Comparison of ENCODE assay signal across 17 cellular contexts in genomic region chr2:10457846-10458563, GRCh38. TPM values are rescaled to one million over a fixed set of nuclear protein-coding genes. Genes with fewer than 3 reads are reported as not detected.
DNase-seq lines count a peak whose midpoint lies in the region; TF ChIP-seq lines count a peak whose summit lies in the region.
"Had no signal": no experiment of that assay in that cellular context is flagged by ENCODE, and none has a peak within 500 bp of the region (broad histone marks: within the 10 kb centered on the region; RNA-seq: fewer than 3 reads in every experiment).

No MANE protein-coding gene starts in this region.

- no peaks in the 10 kb centered on the region for H3K9me3 Mint-ChIP-seq in activated CD4-positive, alpha-beta memory T cell treated with anti-CD3 and anti-CD28 coated beads, Interleukin-2, amount 10 ng/mL, durations not matched to agents 7 days and 5 days
- H3K9me3 Mint-ChIP-seq in mesothelial cell of epicardium = no peaks in the 10 kb centered on the region
- H3K9me3 Mint-ChIP-seq: effector memory CD8-positive, alpha-beta T cell; T-helper 1 cell treated with Interleukin-12 subunit alpha and Interleukin-12 subunit beta and Interleukin-4 antibody, amounts not matched to agents 30 μg/mL and 1 μg/mL, for 36 hours had no signal

- peak overlapping the region; percentile 32 for H3K4me2 ChIP-seq in skeletal muscle satellite cell (ENCODE audit: low read length)
- H3K4me2 ChIP-seq: smooth muscle cell had no signal

- H3K4me3 ChIP-seq in adipocyte (ENCODE audit: low read length) (no peak overlapping the region), fibroblast of the aortic adventitia (ENCODE audit: low read depth, low read length) (no peak overlapping the region), skeletal muscle satellite cell (ENCODE audit: low read length) (no peak overlapping the region)
- H3K4me3 ChIP-seq: heart left ventricle, smooth muscle cell had no signal

- peaks cover 4% of the 10 kb centered on the region for H3K27me3 ChIP-seq in adipocyte (replicated peaks; ENCODE audit: control insufficient read depth, insufficient read depth, low read length)
- peaks cover 6% of the 10 kb centered on the region for H3K27me3 ChIP-seq in skeletal muscle satellite cell (ENCODE audit: control insufficient read depth, insufficient read depth, low read length)
- H3K27me3 ChIP-seq: heart left ventricle had no signal

- POLR2A ChIA-PET in activated CD4-positive, alpha-beta memory T cell treated with anti-CD3 and anti-CD28 coated beads, Interleukin-2, amount 10 ng/mL, durations not matched to agents 7 days and 5 days (lab: Charles Lee) = interaction anchor here (2.0 kb wide), 1 partner anchor 10 kb away, joined by 5 read pairs; the partner anchor contains the start of gene ODC1

- H3K36me3 ChIP-seq in adipocyte (ENCODE audit: control insufficient read depth, insufficient read depth, low read length, severe bottlenecking) (no peaks in the 10 kb centered on the region), skeletal muscle satellite cell (ENCODE audit: insufficient read depth, low read length) (no peaks in the 10 kb centered on the region)
- H3K36me3 ChIP-seq: heart left ventricle had no signal

- CTCF ChIA-PET in activated CD4-positive, alpha-beta memory T cell treated with anti-CD3 and anti-CD28 coated beads, Interleukin-2, amount 10 ng/mL, durations not matched to agents 7 days and 5 days (lab: Charles Lee) = interaction anchor here (2.4 kb wide), 1 partner anchor 8 kb away, joined by 5 read pairs; no protein-coding TSS in a partner anchor

- DNase-seq in DMS 273 (lab: John Stamatoyannopoulos, UW; ENCODE audit: unreplicated experiment) (peak; percentile 77), DMS 273 treated with DMSO at 0.1 percent for 48 hours (lab: John Stamatoyannopoulos, UW) (no peak), adipocyte (ENCODE audit: low read depth) (peak; percentile 47), fibroblast of the aortic adventitia (ENCODE audit: low read depth) (peak; percentile 78), activated gamma-delta T cell (lab: John Stamatoyannopoulos, UW) (no peak), mesothelial cell of epicardium (ENCODE audit: low spot score in 2 of 2, unreplicated experiment in 2 of 2) (no peak)
- no peak for DNase-seq in activated CD4-positive, alpha-beta memory T cell treated with anti-CD3 and anti-CD28 coated beads, Interleukin-2, amount 10 ng/mL, durations not matched to agents 7 days and 5 days
- DNase-seq: activated CD4-positive, alpha-beta T cell treated with anti-CD3 and anti-CD28 coated beads for 1 hour; amniotic stem cell; Calu3; effector memory CD8-positive, alpha-beta T cell; heart left ventricle; NCI-H1092; NCI-H345 had no signal

- H3K27me3 Mint-ChIP-seq in activated CD4-positive, alpha-beta memory T cell treated with anti-CD3 and anti-CD28 coated beads, Interleukin-2, amount 10 ng/mL, durations not matched to agents 7 days and 5 days = peaks cover 35% of the 10 kb centered on the region
- H3K27me3 Mint-ChIP-seq in mesothelial cell of epicardium (ENCODE audit: low read depth) = peaks cover 1% of the 10 kb centered on the region

- TF ChIP-seq CTCF in fibroblast of the aortic adventitia (IDR thresholded peaks at IDR 0.05; ENCODE audit: insufficient read depth, low read length) (no peak), mesothelial cell of epicardium (IDR thresholded peaks at IDR 0.05; ENCODE audit: unreplicated experiment) (no peak)

- no peaks in the 10 kb centered on the region for H3K36me3 Mint-ChIP-seq in activated CD4-positive, alpha-beta memory T cell treated with anti-CD3 and anti-CD28 coated beads, Interleukin-2, amount 10 ng/mL, durations not matched to agents 7 days and 5 days (ENCODE audit: low read depth)
- no peaks in the 10 kb centered on the region for H3K36me3 Mint-ChIP-seq in mesothelial cell of epicardium

- no peak overlapping the region for H3K4me3 Mint-ChIP-seq in activated CD4-positive, alpha-beta memory T cell treated with anti-CD3 and anti-CD28 coated beads, Interleukin-2, amount 10 ng/mL, durations not matched to agents 7 days and 5 days
- H3K4me3 Mint-ChIP-seq in mesothelial cell of epicardium = no peak overlapping the region
- H3K4me3 Mint-ChIP-seq: effector memory CD8-positive, alpha-beta T cell; T-helper 1 cell treated with Interleukin-12 subunit alpha and Interleukin-12 subunit beta and Interleukin-4 antibody, amounts not matched to agents 30 μg/mL and 1 μg/mL, for 36 hours had no signal

- peaks cover 5% of the 10 kb centered on the region for H3K4me1 Mint-ChIP-seq in activated CD4-positive, alpha-beta memory T cell treated with anti-CD3 and anti-CD28 coated beads, Interleukin-2, amount 10 ng/mL, durations not matched to agents 7 days and 5 days
- H3K4me1 Mint-ChIP-seq in mesothelial cell of epicardium = peaks cover 21% of the 10 kb centered on the region

- H3K4me1 ChIP-seq in adipocyte (ENCODE audit: control insufficient read depth, insufficient read depth, low read length) = peaks cover 12% of the 10 kb centered on the region
- peaks cover 20% of the 10 kb centered on the region for H3K4me1 ChIP-seq in skeletal muscle satellite cell (ENCODE audit: control insufficient read depth, insufficient read depth, low read length)

- H3K9ac ChIP-seq in adipocyte (ENCODE audit: low read length) = no peak overlapping the region
- H3K9ac ChIP-seq in skeletal muscle satellite cell (ENCODE audit: low read depth, low read length) = no peak overlapping the region

- no peaks in the 10 kb centered on the region for H3K9me3 ChIP-seq in adipocyte (ENCODE audit: control insufficient read depth, low read length)
- no peaks in the 10 kb centered on the region for H3K9me3 ChIP-seq in skeletal muscle satellite cell (replicated peaks; ENCODE audit: low read length)
- H3K9me3 ChIP-seq: heart left ventricle had no signal

- no peak overlapping the region for H3K27ac Mint-ChIP-seq in activated CD4-positive, alpha-beta memory T cell treated with anti-CD3 and anti-CD28 coated beads, Interleukin-2, amount 10 ng/mL, durations not matched to agents 7 days and 5 days
- no peak overlapping the region for H3K27ac Mint-ChIP-seq in mesothelial cell of epicardium
- H3K27ac Mint-ChIP-seq: T-helper 1 cell treated with Interleukin-12 subunit alpha and Interleukin-12 subunit beta and Interleukin-4 antibody, amounts not matched to agents 30 μg/mL and 1 μg/mL, for 36 hours had no signal

RNA-seq across cellular contexts. Expression of gene ODC1, which starts 9.9 kb away (rescaled TPM):
- total RNA-seq in fibroblast of the aortic adventitia (ENCODE audit: low replicate concordance) (41.4 and 129 TPM in 2 replicates), mesothelial cell of epicardium (138 to 148 TPM (median 148 TPM) in 3 replicates)
- total RNA-seq in skeletal muscle satellite cell (2012; rRNA removed) = 312 and 358 TPM in 2 replicates
- 10 to 100 TPM; 48.1 to 54.9 TPM for total RNA-seq in activated CD4-positive, alpha-beta memory T cell treated with anti-CD3 and anti-CD28 coated beads, Interleukin-2, amount 10 ng/mL, durations not matched to agents 7 days and 5 days

Comparison
In these comparisons a context has a peak if more than half of its experiments do, and no peak if none do; other contexts are left out.
1. DNase-seq: peak in DMS 273 (single experiment), adipocyte (single experiment) and fibroblast of the aortic adventitia (single experiment); none in DMS 273 treated with DMSO at 0.1 percent for 48 hours (single experiment), activated gamma-delta T cell (single experiment), activated CD4-positive, alpha-beta memory T cell treated with anti-CD3 and anti-CD28 coated beads, Interleukin-2, amount 10 ng/mL, durations not matched to agents 7 days and 5 days (single experiment) and mesothelial cell of epicardium (0 of 2).